Comparison of ENCODE assay signal across 10 cellular contexts in the genomic region with DNA sequence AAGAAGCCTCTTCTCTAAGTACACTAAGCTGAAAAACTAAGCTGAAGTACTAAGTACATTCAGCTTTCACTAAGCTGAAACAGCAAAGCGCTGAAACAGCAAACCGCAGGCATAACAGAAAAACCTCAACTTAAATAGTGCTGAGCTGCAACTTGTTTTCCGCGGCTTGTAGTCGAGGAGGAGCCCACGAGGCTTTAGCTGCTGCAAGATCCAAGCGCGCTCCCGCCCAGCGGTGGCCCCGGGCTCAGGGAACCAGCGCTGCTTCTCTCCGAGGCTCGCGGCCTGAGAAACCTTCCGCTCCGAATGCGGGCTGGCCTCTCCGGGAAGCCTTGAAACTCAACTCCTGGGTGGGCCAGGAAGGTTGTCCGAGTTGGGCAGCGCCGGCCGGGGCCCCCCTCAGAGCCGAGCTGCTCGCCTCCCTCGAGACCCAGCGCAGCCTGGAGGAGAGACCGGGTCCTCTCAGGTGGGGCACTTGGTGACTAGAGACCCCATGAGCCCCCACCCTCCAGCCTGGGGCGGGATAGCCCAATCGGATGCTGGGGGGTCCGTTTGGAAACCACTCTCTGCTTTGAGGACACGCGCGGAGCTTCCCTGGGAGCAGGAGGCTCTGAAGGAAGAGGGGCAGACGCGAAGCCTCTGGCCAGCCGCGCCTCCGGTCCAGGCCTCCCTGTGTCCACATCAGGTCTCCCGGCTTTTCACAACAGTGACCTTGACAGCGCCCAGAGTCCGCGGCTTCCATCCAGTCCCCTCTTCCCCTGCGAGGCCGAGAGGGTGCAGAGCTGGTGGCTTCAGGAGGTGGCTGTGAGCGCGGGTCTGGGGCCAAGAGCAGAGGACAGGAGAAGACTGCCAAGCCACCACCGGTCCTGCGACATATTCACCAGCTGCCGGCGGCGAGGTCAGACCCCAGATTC. TPM values are rescaled to one million over a fixed set of nuclear protein-coding genes. Genes with fewer than 3 reads are reported as not detected.
DNase-seq lines count a peak whose midpoint lies in the region; ATAC-seq, FAIRE-seq and TF ChIP-seq lines count a peak whose summit lies in the region.
"Had no signal": no experiment of that assay in that cellular context is flagged by ENCODE, and none has a peak within 500 bp of the region (broad histone marks: within the 10 kb centered on the region; RNA-seq: fewer than 3 reads in every experiment).

No MANE protein-coding gene starts in this region.

- H3K9ac ChIP-seq in astrocyte (ENCODE audit: low read length), result no peak overlapping the region

- ATAC-seq in GM19438 (IDR thresholded peaks at IDR 0.05; ENCODE audit: low read depth, unreplicated experiment), result peak; percentile 65
- no peak for ATAC-seq in GM18873 (IDR thresholded peaks at IDR 0.05; ENCODE audit: low FRiP score, unreplicated experiment)
- ATAC-seq in GM21515 (IDR thresholded peaks at IDR 0.05; ENCODE audit: unreplicated experiment), result no peak
- ATAC-seq: Panc1 had no signal

- H3K27ac Mint-ChIP-seq in astrocyte (ENCODE audit: unreplicated experiment), result no peak overlapping the region

- intact Hi-C loops in uterus (cut with DNase I; ENCODE audit: low total_unique reads), result no loop called here

- peaks cover 89% of the 10 kb centered on the region for H3K27me3 ChIP-seq in astrocyte (ENCODE audit: insufficient read depth, low read length)
- H3K27me3 ChIP-seq in uterus, result peaks cover 5 to 26% of the 10 kb centered on the region in 2 donors

- no peak overlapping the region for H3K4me3 Mint-ChIP-seq in astrocyte (ENCODE audit: unreplicated experiment)

- H3K4me1 Mint-ChIP-seq in astrocyte (ENCODE audit: low read depth, unreplicated experiment), result peaks cover 5% of the 10 kb centered on the region

- no peaks in the 10 kb centered on the region for H4K20me1 ChIP-seq in astrocyte (ENCODE audit: insufficient read depth, low read length)

- H3K4me3 ChIP-seq in astrocyte (ENCODE audit: insufficient read depth, low read depth, low read length) (no peak overlapping the region), uterus (no peak overlapping the region)

- H3K9me3 Mint-ChIP-seq in astrocyte (ENCODE audit: unreplicated experiment), result peaks cover 6% of the 10 kb centered on the region

- H3K27me3 Mint-ChIP-seq in astrocyte (ENCODE audit: low read depth, unreplicated experiment), result peaks cover 77% of the 10 kb centered on the region

- peaks cover 2% of the 10 kb centered on the region for H3K36me3 Mint-ChIP-seq in astrocyte (ENCODE audit: low read depth, unreplicated experiment)

- H3K9me3 ChIP-seq in astrocyte (ENCODE audit: insufficient read depth, low read depth, low read length) (no peaks in the 10 kb centered on the region), uterus (no peaks in the 10 kb centered on the region)

- peak overlapping the region; percentile 5 for H2AFZ ChIP-seq in astrocyte (ENCODE audit: low read depth, low read length)

- no peak overlapping the region for H3K27ac ChIP-seq in astrocyte (ENCODE audit: low read depth, low read length)
- no peak overlapping the region for H3K27ac ChIP-seq in uterus
- H3K27ac ChIP-seq: skin epidermis had no signal

- FAIRE-seq in astrocyte (lab: Jason Lieb, UNC), result no peak

- TF ChIP-seq CTCF in astrocyte (IDR thresholded peaks at IDR 0.05; ENCODE audit: insufficient read depth, low read depth, low read length) (no peak), uterus (IDR thresholded peaks at IDR 0.05) (no peak)

- H3K36me3 ChIP-seq in astrocyte (ENCODE audit: insufficient read depth, low read length) (no peaks in the 10 kb centered on the region), uterus (no peaks in the 10 kb centered on the region)

- DNase-seq in SIG-M5 treated with dmso at 0.1 percent for 504 hours (lab: John Stamatoyannopoulos, UW; ENCODE audit: unreplicated experiment) (peak; percentile 93), astrocyte (ENCODE audit: low read depth) (peak; percentile 77), kidney glomerular epithelial cell (lab: John Stamatoyannopoulos, UW) (peak; percentile 30), uterus (no peak)
- DNase-seq in stimulated activated CD8-positive, alpha-beta memory T cell treated with anti-CD3 and anti-CD28 coated beads, Interleukin-4, amount 100 ng/mL, for 48 hours, result peak; percentile 66

- H3K79me2 ChIP-seq in astrocyte (ENCODE audit: insufficient read depth, low read length), result no peaks in the 10 kb centered on the region

- H3K4me1 ChIP-seq in astrocyte (ENCODE audit: insufficient read depth, low read length) (peaks cover 6% of the 10 kb centered on the region), uterus (no peaks in the 10 kb centered on the region)

- no peak for TF ChIP-seq POLR2A in uterus (IDR thresholded peaks at IDR 0.05)

- H3K4me2 ChIP-seq in astrocyte (ENCODE audit: low read length), result peak overlapping the region; percentile 64

RNA-seq across cellular contexts. Expression of a gene that starts 38.1 kb away (rescaled TPM):
- total RNA-seq in astrocyte (94.9 and 105 TPM in 2 replicates), uterus (100 to 1,000 TPM; 207 to 628 (median 416) TPM)

Comparison
In these comparisons a context has a peak if more than half of its experiments do, and no peak if none do; other contexts are left out.
1. DNase-seq: peak in SIG-M5 treated with dmso at 0.1 percent for 504 hours (single experiment), astrocyte (single experiment), kidney glomerular epithelial cell (single experiment) and stimulated activated CD8-positive, alpha-beta memory T cell treated with anti-CD3 and anti-CD28 coated beads, Interleukin-4, amount 100 ng/mL, for 48 hours (single experiment); none in uterus (0 of 2).